In the genomic region with DNA sequence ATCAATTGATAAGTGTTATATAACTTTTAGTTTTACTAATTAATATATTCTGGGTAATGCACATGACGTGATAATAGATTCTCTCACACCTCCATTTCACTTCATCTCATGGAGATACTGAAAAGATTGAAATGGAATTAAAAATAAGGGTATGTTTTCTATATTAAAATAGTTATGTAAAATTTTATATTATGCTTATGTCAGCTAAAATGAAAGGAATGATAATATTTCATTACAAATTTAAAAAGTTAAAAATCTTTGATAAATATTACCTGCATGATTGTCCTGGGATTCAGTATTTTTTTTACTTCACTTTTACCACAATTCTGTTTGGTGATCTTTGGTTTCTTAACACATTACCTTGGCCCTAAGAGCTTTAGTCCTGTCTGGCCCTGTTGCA, we compare ENCODE assay signal across 30 cellular contexts.
"Had no signal": no experiment of that assay in that cellular context is flagged by ENCODE, and none has a peak within 500 bp of the region (broad histone marks: within the 10 kb centered on the region; RNA-seq: fewer than 3 reads in every experiment).

No MANE protein-coding gene starts in this region.

- H3K36me3 ChIP-seq: brain microvascular endothelial cell, gastrocnemius medialis, heart left ventricle had no signal

- H3K27me3 ChIP-seq: brain microvascular endothelial cell, gastrocnemius medialis, heart left ventricle had no signal

- H3K27ac Mint-ChIP-seq: activated CD4-positive, alpha-beta memory T cell treated with anti-CD3 and anti-CD28 coated beads, Interleukin-2, amount 10 ng/mL, durations not matched to agents 7 days and 5 days; activated CD4-positive, alpha-beta T cell treated with anti-CD3 and anti-CD28 coated beads, Interleukin-2, amount 10 ng/mL, durations not matched to agents 7 days and 5 days; activated naive CD4-positive, alpha-beta T cell treated with anti-CD3 and anti-CD28 coated beads, Interleukin-2, amount 10 ng/mL, durations not matched to agents 7 days and 5 days; activated naive CD4-positive, alpha-beta T cell treated with anti-CD3 and anti-CD28 coated beads, Interleukin-2, amount 50 U/mL, for 72 hours; activated naive CD8-positive, alpha-beta T cell treated with anti-CD3 and anti-CD28 coated beads, Interleukin-2, amount 10 ng/mL, durations not matched to agents 7 days and 5 days; activated T-cell treated with anti-CD3 and anti-CD28 coated beads, Interleukin-2, amount 50 U/mL, for 24 hours; activated T-cell treated with anti-CD3 and anti-CD28 coated beads, Interleukin-2, amount 50 U/mL, for 72 hours had no signal

- ATAC-seq: activated naive CD4-positive, alpha-beta T cell treated with anti-CD3 and anti-CD28 coated beads, Interleukin-2, amount 50 U/mL, for 72 hours; activated T-cell treated with anti-CD3 and anti-CD28 coated beads, Interleukin-2, amount 50 U/mL, for 72 hours; esophagus mucosa; gastrocnemius medialis; heart left ventricle had no signal

- DNase-seq: activated CD4-positive, alpha-beta memory T cell treated with anti-CD3 and anti-CD28 coated beads, Interleukin-2, amount 10 ng/mL, durations not matched to agents 7 days and 5 days; activated CD4-positive, alpha-beta T cell treated with anti-CD3 and anti-CD28 coated beads for 4 hours; activated CD4-positive, alpha-beta T cell treated with anti-CD3 and anti-CD28 coated beads, Interleukin-2, amount 10 ng/mL, durations not matched to agents 7 days and 5 days; activated CD4-positive, alpha-beta T cell treated with anti-CD3 and anti-CD28 coated beads, Interleukin-2, amount 50 U/mL, for 4 hours; activated CD4-positive, CD25-positive, alpha-beta regulatory T cell; activated CD4-positive, CD25-positive, alpha-beta regulatory T cell treated with anti-CD3 and anti-CD28 coated beads, Interleukin-2, amount 50 U/mL, for 72 hours; activated CD8-positive, alpha-beta memory T cell treated with anti-CD3 and anti-CD28 coated beads, Interleukin-2, amount 50 U/mL, for 48 hours; activated gamma-delta T cell; activated naive CD4-positive, alpha-beta T cell; activated naive CD4-positive, alpha-beta T cell treated with anti-CD3 and anti-CD28 coated beads, Interleukin-2, amount 10 ng/mL, durations not matched to agents 7 days and 5 days; activated naive CD8-positive, alpha-beta T cell treated with anti-CD3 and anti-CD28 coated beads, Interleukin-2, amount 10 ng/mL, durations not matched to agents 7 days and 5 days; activated T-cell treated with anti-CD3 and anti-CD28 coated beads for 4 hours; activated T-cell treated with anti-CD3 and anti-CD28 coated beads, Interleukin-2, amount 50 U/mL, for 24 hours; activated T-cell treated with anti-CD3 and anti-CD28 coated beads, Interleukin-2, amount 50 U/mL, for 72 hours; amniotic stem cell; anterior cingulate cortex; brain microvascular endothelial cell; cortex of kidney; dermis blood vessel endothelial cell; effector CD4-positive, alpha-beta T cell; foreskin fibroblast; gastrocnemius medialis; glutamatergic neuron; heart left ventricle; T-helper 2 cell had no signal

- FAIRE-seq: astrocyte, bronchial epithelial cell had no signal

- H3K9me3 ChIP-seq: gastrocnemius medialis had no signal

- H3K4me3 Mint-ChIP-seq: activated CD4-positive, alpha-beta memory T cell treated with anti-CD3 and anti-CD28 coated beads, Interleukin-2, amount 10 ng/mL, durations not matched to agents 7 days and 5 days; activated CD4-positive, alpha-beta T cell treated with anti-CD3 and anti-CD28 coated beads, Interleukin-2, amount 10 ng/mL, durations not matched to agents 7 days and 5 days; activated naive CD4-positive, alpha-beta T cell treated with anti-CD3 and anti-CD28 coated beads, Interleukin-2, amount 10 ng/mL, durations not matched to agents 7 days and 5 days; activated naive CD8-positive, alpha-beta T cell treated with anti-CD3 and anti-CD28 coated beads, Interleukin-2, amount 10 ng/mL, durations not matched to agents 7 days and 5 days; activated T-cell treated with anti-CD3 and anti-CD28 coated beads, Interleukin-2, amount 50 U/mL, for 24 hours; activated T-cell treated with anti-CD3 and anti-CD28 coated beads, Interleukin-2, amount 50 U/mL, for 72 hours; central memory CD8-positive, alpha-beta T cell had no signal

- H3K36me3 Mint-ChIP-seq: activated naive CD4-positive, alpha-beta T cell treated with anti-CD3 and anti-CD28 coated beads, Interleukin-2, amount 10 ng/mL, durations not matched to agents 7 days and 5 days; activated naive CD8-positive, alpha-beta T cell treated with anti-CD3 and anti-CD28 coated beads, Interleukin-2, amount 10 ng/mL, durations not matched to agents 7 days and 5 days had no signal

- H3K27me3 Mint-ChIP-seq: activated CD4-positive, alpha-beta memory T cell treated with anti-CD3 and anti-CD28 coated beads, Interleukin-2, amount 10 ng/mL, durations not matched to agents 7 days and 5 days; activated CD4-positive, alpha-beta T cell treated with anti-CD3 and anti-CD28 coated beads, Interleukin-2, amount 10 ng/mL, durations not matched to agents 7 days and 5 days; activated naive CD4-positive, alpha-beta T cell treated with anti-CD3 and anti-CD28 coated beads, Interleukin-2, amount 10 ng/mL, durations not matched to agents 7 days and 5 days; activated naive CD8-positive, alpha-beta T cell treated with anti-CD3 and anti-CD28 coated beads, Interleukin-2, amount 10 ng/mL, durations not matched to agents 7 days and 5 days; activated T-cell treated with anti-CD3 and anti-CD28 coated beads, Interleukin-2, amount 50 U/mL, for 24 hours; central memory CD8-positive, alpha-beta T cell had no signal

- H3K27ac ChIP-seq: brain microvascular endothelial cell, gastrocnemius medialis, heart left ventricle had no signal

- H3K4me1 Mint-ChIP-seq: activated CD4-positive, alpha-beta memory T cell treated with anti-CD3 and anti-CD28 coated beads, Interleukin-2, amount 10 ng/mL, durations not matched to agents 7 days and 5 days; activated CD4-positive, alpha-beta T cell treated with anti-CD3 and anti-CD28 coated beads, Interleukin-2, amount 10 ng/mL, durations not matched to agents 7 days and 5 days; activated naive CD4-positive, alpha-beta T cell treated with anti-CD3 and anti-CD28 coated beads, Interleukin-2, amount 10 ng/mL, durations not matched to agents 7 days and 5 days; activated naive CD8-positive, alpha-beta T cell treated with anti-CD3 and anti-CD28 coated beads, Interleukin-2, amount 10 ng/mL, durations not matched to agents 7 days and 5 days; central memory CD8-positive, alpha-beta T cell had no signal

- H3K4me3 ChIP-seq: gastrocnemius medialis, heart left ventricle had no signal

- H3K4me1 ChIP-seq: gastrocnemius medialis, heart left ventricle had no signal
